ENCODE assay signal across 17 cellular contexts in the genomic region with DNA sequence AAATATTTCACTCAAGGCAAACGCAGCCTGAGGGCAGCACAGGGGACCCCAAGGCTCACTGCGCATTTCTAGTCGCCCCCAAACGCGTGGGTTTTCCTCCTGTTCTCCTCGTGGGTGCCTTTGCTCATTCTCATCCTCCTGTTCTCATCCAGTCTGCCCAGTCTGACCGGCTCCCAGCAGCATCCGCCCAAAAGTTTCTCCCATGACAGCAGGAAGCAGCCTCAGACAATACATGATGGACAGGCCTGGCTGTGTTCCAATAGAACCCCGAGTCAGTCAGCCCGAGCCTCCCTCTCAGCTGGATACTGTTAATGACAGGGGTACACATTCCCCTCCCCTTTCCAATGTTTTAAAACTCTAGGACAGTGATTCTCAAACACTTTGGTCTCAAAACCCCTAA. TPM values are rescaled to one million over a fixed set of nuclear protein-coding genes. Genes with fewer than 3 reads are reported as not detected.
DNase-seq lines count a peak whose midpoint lies in the region; ATAC-seq and TF ChIP-seq lines count a peak whose summit lies in the region.
"Had no signal": no experiment of that assay in that cellular context is flagged by ENCODE, and none has a peak within 500 bp of the region (broad histone marks: within the 10 kb centered on the region; RNA-seq: fewer than 3 reads in every experiment).

No MANE protein-coding gene starts in this region.

- no peak for ATAC-seq in left ventricle myocardium superior
- ATAC-seq in GM19035 (IDR thresholded peaks at IDR 0.05; ENCODE audit: unreplicated experiment), result no peak
- ATAC-seq in HG02840 (IDR thresholded peaks at IDR 0.05; ENCODE audit: low FRiP score, unreplicated experiment), result no peak
- ATAC-seq: A549, T-helper 17 cell had no signal

- peaks cover 6% of the 10 kb centered on the region; the same call in 1 of the 2 replicates for H3F3A ChIP-seq in PC-9 (ENCODE audit: insufficient read depth, low read depth)

- H3K27me3 ChIP-seq in PC-9 (ENCODE audit: insufficient read depth, low read depth), result no peaks in the 10 kb centered on the region
- H3K27me3 ChIP-seq: transverse colon had no signal

- H4K20me1 ChIP-seq in PC-9 (ENCODE audit: insufficient read depth), result no peaks in the 10 kb centered on the region

- 0 out of 2 replicates have a peak overlapping the region, but pooled peaks have one; percentile 5 for H3K4me2 ChIP-seq in PC-9
- H3K4me2 ChIP-seq: A549 had no signal

- H3K4me1 ChIP-seq in PC-9 (replicated peaks; ENCODE audit: insufficient read depth), result peaks cover 33% of the 10 kb centered on the region
- H3K4me1 ChIP-seq: transverse colon had no signal

- H3K27ac ChIP-seq in PC-9, result no peak overlapping the region
- H3K27ac ChIP-seq: A549, transverse colon had no signal

- no peak overlapping the region for H3K4me3 ChIP-seq in PC-9
- H3K4me3 ChIP-seq: A549, transverse colon had no signal

- no peak overlapping the region for H2AFZ ChIP-seq in PC-9

- no peaks in the 10 kb centered on the region for H3K9me2 ChIP-seq in PC-9 (ENCODE audit: insufficient read depth)

- DNase-seq in cardiac septum (ENCODE audit: low spot score), result peak; percentile 43
- DNase-seq in left ventricle myocardium superior, result no peak
- peak; percentile 38 to 39 for DNase-seq in PC-9
- DNase-seq in iPS-NIHi7 (ENCODE audit: extremely low spot score), result peak; percentile 41
- DNase-seq in AG08396 (ENCODE audit: low spot score), result no peak
- DNase-seq in HCEC 1CT, result no peak
- DNase-seq: activated CD4-positive, alpha-beta memory T cell treated with anti-CD3 and anti-CD28 coated beads, Interleukin-2, amount 10 ng/mL, durations not matched to agents 7 days and 5 days; activated T-cell treated with anti-CD3 and anti-CD28 coated beads, Interleukin-2, amount 50 U/mL, for 48 hours; CD4-positive, alpha-beta memory T cell; islet precursor cell; NCI-H2171; stimulated activated naive CD4-positive, alpha-beta T cell treated with Interleukin-2 at 50 U/mL for 16 hours; T-helper 17 cell; transverse colon had no signal

- POLR2A ChIA-PET in PC-9 (lab: Charles Lee; ENCODE audit: unreplicated experiment), result no interaction called here

- H3K9me3 ChIP-seq in PC-9 (ENCODE audit: insufficient read depth, low read depth), result peaks cover 2% of the 10 kb centered on the region; the same call in 1 of the 2 replicates

- intact Hi-C loops in cardiac septum (cut with DNase I) (no loop called here), left ventricle myocardium superior (cut with micrococcal nuclease) (no loop called here), PC-9 (cut with micrococcal nuclease; ENCODE audit: unreplicated experiment) (no loop called here)

- TF ChIP-seq CTCF in PC-9 (conservative IDR thresholded peaks at IDR 0.05), result no peak

- BruUV-seq in PC-9 (replicated peaks; lab: Mats Ljungman, UMichigan), result no TSS peak

- no peaks in the 10 kb centered on the region for H3K79me2 ChIP-seq in PC-9 (ENCODE audit: low read depth)

- CTCF ChIA-PET in PC-9 (lab: Charles Lee), result no interaction called here

- H3K36me3 ChIP-seq in PC-9 (ENCODE audit: low read depth), result 0 out of 2 replicates have a peak, but pooled peaks cover 11% of the 10 kb centered on the region

RNA-seq across cellular contexts. Expression of a gene that starts 22.5 kb away (rescaled TPM):
- total RNA-seq in cardiac septum (not detected), left ventricle myocardium superior (not detected), PC-9 (2021) (not detected in 2 replicates)
- total RNA-seq: activated CD4-positive, alpha-beta memory T cell treated with anti-CD3 and anti-CD28 coated beads, Interleukin-2, amount 10 ng/mL, durations not matched to agents 7 days and 5 days; CD4-positive, alpha-beta memory T cell; T-helper 17 cell had no signal

RNA-seq across cellular contexts. Expression of a gene that starts 33.3 kb away (rescaled TPM):
- not detected for total RNA-seq in cardiac septum
- total RNA-seq in left ventricle myocardium superior, result not detected
- not detected in 2 replicates for total RNA-seq in PC-9 (2021)
- total RNA-seq: activated CD4-positive, alpha-beta memory T cell treated with anti-CD3 and anti-CD28 coated beads, Interleukin-2, amount 10 ng/mL, durations not matched to agents 7 days and 5 days; CD4-positive, alpha-beta memory T cell had no signal

RNA-seq across cellular contexts. Expression of a gene that starts 43.7 kb away (rescaled TPM):
- not detected for total RNA-seq in cardiac septum
- not detected for total RNA-seq in left ventricle myocardium superior
- total RNA-seq in PC-9 (2021), result not detected in 2 replicates
- total RNA-seq: activated CD4-positive, alpha-beta memory T cell treated with anti-CD3 and anti-CD28 coated beads, Interleukin-2, amount 10 ng/mL, durations not matched to agents 7 days and 5 days; CD4-positive, alpha-beta memory T cell; T-helper 17 cell had no signal

RNA-seq across cellular contexts. Expression of a gene that starts 51.5 kb away (rescaled TPM):
- 22.0 TPM for total RNA-seq in cardiac septum
- total RNA-seq in left ventricle myocardium superior, result 20.5 TPM
- total RNA-seq in PC-9 (2021), result 118 and 120 TPM in 2 replicates

RNA-seq across cellular contexts. Expression of a gene that starts 56.3 kb away (rescaled TPM):
- total RNA-seq in cardiac septum (31.2 TPM), left ventricle myocardium superior (41.3 TPM), PC-9 (2021) (118 and 311 TPM in 2 replicates)

Comparison
In these comparisons a context has a peak if more than half of its experiments do, and no peak if none do; other contexts are left out.
1. DNase-seq: peak in cardiac septum (single experiment), PC-9 (2 of 2) and iPS-NIHi7 (single experiment); none in left ventricle myocardium superior (single experiment), AG08396 (single experiment) and HCEC 1CT (single experiment).